In the genomic region with DNA sequence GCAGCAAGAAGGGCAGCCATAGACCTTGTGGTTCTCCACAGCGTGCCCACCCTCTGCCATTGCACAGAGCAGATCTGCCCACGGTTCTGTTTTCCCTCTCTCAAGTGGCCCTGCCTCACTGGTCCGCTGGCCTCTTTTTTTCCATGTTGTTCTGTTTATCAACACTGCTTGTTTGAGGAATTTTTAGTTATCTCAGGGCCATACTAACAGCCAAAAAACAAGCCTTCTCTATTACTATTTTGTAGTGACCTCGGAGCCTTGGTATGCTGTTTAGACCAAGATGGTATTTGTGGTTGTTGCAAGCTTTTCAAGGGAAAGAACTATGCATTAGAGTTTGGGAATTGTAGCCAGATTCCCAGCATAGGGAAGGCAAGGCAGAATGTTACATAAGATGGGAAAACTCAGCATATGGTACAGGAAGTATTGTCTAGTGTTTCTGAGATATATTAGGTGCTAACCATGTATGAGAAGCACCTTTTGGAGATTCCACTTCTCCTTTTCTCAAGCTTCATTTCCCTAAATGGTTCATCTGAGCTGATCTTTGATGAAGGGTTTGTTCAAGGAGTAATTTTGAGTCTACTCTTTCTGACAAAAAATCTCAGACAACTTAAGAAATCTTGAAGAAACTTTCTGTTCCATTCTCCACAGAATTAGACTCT, we compare ENCODE assay signal across 11 cellular contexts. TPM values are rescaled to one million over a fixed set of nuclear protein-coding genes. Genes with fewer than 3 reads are reported as not detected.
A peak's percentile ranks its signal among the peaks of the same experiment; 100 is the strongest.
DNase-seq lines count a peak whose midpoint lies in the region; ATAC-seq and FAIRE-seq lines count a peak whose summit lies in the region.
"Had no signal": no experiment of that assay in that cellular context is flagged by ENCODE, and none has a peak within 500 bp of the region (broad histone marks: within the 10 kb centered on the region; RNA-seq: fewer than 3 reads in every experiment).

No MANE protein-coding gene starts in this region.

- H3K27ac ChIP-seq in skeletal muscle tissue (ENCODE audit: low read depth, low read length), result peak overlapping the region; percentile 7
- H3K27ac ChIP-seq: ascending aorta, PC-9 had no signal

- no peaks in the 10 kb centered on the region for H3K9me3 ChIP-seq in skeletal muscle tissue (ENCODE audit: control insufficient read depth in 3 of 3, low read length in 3 of 3)
- H3K9me3 ChIP-seq: ascending aorta had no signal

- peak; percentile 60 for FAIRE-seq in GM19239 (lab: Jason Lieb, UNC)

- H3K4me3 ChIP-seq in skeletal muscle tissue (ENCODE audit: low read length in 3 of 3), result no peak overlapping the region
- H3K4me3 ChIP-seq: ascending aorta, PC-9 had no signal

- H3K36me3 ChIP-seq in skeletal muscle tissue (ENCODE audit: control insufficient read depth in 3 of 3, insufficient read depth in 3 of 3, low read length in 3 of 3), result peaks cover 15 to 28% (median 26%) of the 10 kb centered on the region in 3 donors

- H3K27me3 ChIP-seq in skeletal muscle tissue (ENCODE audit: control insufficient read depth in 3 of 3, insufficient read depth in 3 of 3, low read length in 3 of 3), result no peaks in the 10 kb centered on the region
- H3K27me3 ChIP-seq: ascending aorta had no signal

- ATAC-seq in HG03280 (IDR thresholded peaks at IDR 0.05; ENCODE audit: unreplicated experiment), result no peak

- H3K9ac ChIP-seq in skeletal muscle tissue (ENCODE audit: low read depth in 1 of 3, low read length in 3 of 3), result no peak overlapping the region

- peaks cover 11 to 19% (median 18%) of the 10 kb centered on the region in 3 donors for H3K4me1 ChIP-seq in skeletal muscle tissue (ENCODE audit: control insufficient read depth in 3 of 3, insufficient read depth in 3 of 3, low read length in 3 of 3)
- H3K4me1 ChIP-seq: ascending aorta had no signal

- DNase-seq in GM19239 (ENCODE audit: insufficient read length, low spot score) (no peak), RKO (ENCODE audit: low spot score) (peak; percentile 24), fibroblast of the conjunctiva (ENCODE audit: low read depth) (peak; percentile 21), iPS-NIHi7 (ENCODE audit: extremely low spot score) (no peak), DMS153 treated with DMSO at 0.1 percent for 48 hours (lab: John Stamatoyannopoulos, UW; ENCODE audit: unreplicated experiment) (no peak), NCI-H187 treated with DMSO at 0.1 percent for 48 hours (lab: John Stamatoyannopoulos, UW) (no peak)
- DNase-seq: activated CD4-positive, alpha-beta T cell treated with anti-CD3 and anti-CD28 coated beads, Interleukin-2, amount 50 U/mL, for 1 hour; PC-9 had no signal

RNA-seq across cellular contexts. Expression of gene NUP214, which starts 54.3 kb away (rescaled TPM):
- total RNA-seq in skeletal muscle tissue, result 20.9 TPM

Comparison
In these comparisons a context has a peak if more than half of its experiments do, and no peak if none do; other contexts are left out.
1. DNase-seq: peak in RKO (single experiment) and fibroblast of the conjunctiva (single experiment); none in GM19239 (single experiment), iPS-NIHi7 (single experiment), DMS153 treated with DMSO at 0.1 percent for 48 hours (single experiment) and NCI-H187 treated with DMSO at 0.1 percent for 48 hours (single experiment).